Comparison of ENCODE assay signal across 27 cellular contexts in genomic region chr7:132373041-132373440, GRCh38.
DNase-seq lines count a peak whose midpoint lies in the region; ATAC-seq, FAIRE-seq and TF ChIP-seq lines count a peak whose summit lies in the region.
"Had no signal": no experiment of that assay in that cellular context is flagged by ENCODE, and none has a peak within 500 bp of the region (broad histone marks: within the 10 kb centered on the region; RNA-seq: fewer than 3 reads in every experiment).

No MANE protein-coding gene starts in this region.

- H3K9me3 Mint-ChIP-seq in endodermal cell = no peaks in the 10 kb centered on the region
- H3K9me3 Mint-ChIP-seq: CD4-positive, alpha-beta memory T cell; CD8-positive, alpha-beta memory T cell had no signal

- H3K4me1 Mint-ChIP-seq in endodermal cell = peaks cover 10% of the 10 kb centered on the region
- H3K4me1 Mint-ChIP-seq: CD14-positive monocyte; CD4-positive, alpha-beta memory T cell; CD4-positive, CD25-positive, alpha-beta regulatory T cell; CD8-positive, alpha-beta memory T cell had no signal

- H3K4me3 Mint-ChIP-seq in endodermal cell = no peak overlapping the region
- H3K4me3 Mint-ChIP-seq: CD14-positive monocyte; CD4-positive, alpha-beta memory T cell; CD4-positive, CD25-positive, alpha-beta regulatory T cell; CD8-positive, alpha-beta memory T cell had no signal

- H3K4me1 ChIP-seq in right atrium auricular region (peaks cover 0 to 29% of the 10 kb centered on the region in 2 donors), small intestine (ENCODE audit: control insufficient read depth in 2 of 2, insufficient read depth in 1 of 2, low read depth in 1 of 2, low read length in 1 of 2) (peaks cover 14 to 23% of the 10 kb centered on the region in 2 donors), endodermal cell (ENCODE audit: control insufficient read depth, insufficient read depth, low read length) (no peaks in the 10 kb centered on the region)
- H3K4me1 ChIP-seq: BLaER1 had no signal

- intact Hi-C loops in cardiac septum (cut with DNase I) (no loop called here), left colon (cut with DNase I, micrococcal nuclease) (no loop called here)

- peak; percentile 24 for ATAC-seq in left colon
- ATAC-seq: GM12878 had no signal

- 27 to 71% (median 35%) methylated on average over 3 of the region's 3 CpGs for WGBS in small intestine, 3 donors
- WGBS in endodermal cell (ENCODE audit: insufficient coverage in 1 of 2, insufficient read length in 1 of 2), 2 experiments = 98 to 100% methylated on average over 1 to 3 of the region's 3 CpGs

- H3K4me3 ChIP-seq in right atrium auricular region (no peak overlapping the region), small intestine (ENCODE audit: low read depth in 1 of 2, low read length in 2 of 2) (no peak overlapping the region), endodermal cell (ENCODE audit: low read length) (no peak overlapping the region)
- H3K4me3 ChIP-seq: BLaER1, GM12878 had no signal

- H3K9me3 ChIP-seq in right atrium auricular region = no peaks in the 10 kb centered on the region
- H3K9me3 ChIP-seq in small intestine (ENCODE audit: control insufficient read depth, low read depth) = no peaks in the 10 kb centered on the region
- H3K9me3 ChIP-seq in endodermal cell (ENCODE audit: control insufficient read depth, low read length) = no peaks in the 10 kb centered on the region
- H3K9me3 ChIP-seq: BE2C, BLaER1 had no signal

- no peak overlapping the region for H3K27ac Mint-ChIP-seq in endodermal cell
- H3K27ac Mint-ChIP-seq: CD14-positive monocyte; CD4-positive, alpha-beta memory T cell; CD4-positive, CD25-positive, alpha-beta regulatory T cell; CD8-positive, alpha-beta memory T cell had no signal

- TF ChIP-seq CTCF in right atrium auricular region (IDR thresholded peaks at IDR 0.05) = no peak
- TF ChIP-seq CTCF in endodermal cell (conservative IDR thresholded peaks at IDR 0.05) = no peak

- H3K36me3 ChIP-seq in right atrium auricular region (no peaks in the 10 kb centered on the region), small intestine (ENCODE audit: control insufficient read depth in 2 of 2, insufficient read depth in 2 of 2, low read length in 2 of 2) (no peaks in the 10 kb centered on the region), endodermal cell (ENCODE audit: control insufficient read depth, insufficient read depth, low read length) (no peaks in the 10 kb centered on the region)
- H3K36me3 ChIP-seq: BE2C, BLaER1 had no signal

- no peaks in the 10 kb centered on the region for H3K27me3 Mint-ChIP-seq in endodermal cell (ENCODE audit: insufficient read depth)
- H3K27me3 Mint-ChIP-seq: CD4-positive, CD25-positive, alpha-beta regulatory T cell had no signal

- H3K36me3 Mint-ChIP-seq in endodermal cell (ENCODE audit: low read depth) = no peaks in the 10 kb centered on the region
- H3K36me3 Mint-ChIP-seq: CD14-positive monocyte; CD4-positive, alpha-beta memory T cell; CD4-positive, CD25-positive, alpha-beta regulatory T cell; CD8-positive, alpha-beta memory T cell had no signal

- no peak overlapping the region for H3K27ac ChIP-seq in right atrium auricular region
- H3K27ac ChIP-seq in small intestine (ENCODE audit: low read depth in 1 of 2, low read length in 1 of 2) = peak overlapping the region; percentile 5 to 41
- H3K27ac ChIP-seq in endodermal cell (ENCODE audit: low read depth, low read length) = no peak overlapping the region
- H3K27ac ChIP-seq: BLaER1 had no signal

- no peak for FAIRE-seq in small intestine (lab: Jason Lieb, UNC)
- FAIRE-seq: A204.1, GM12878, GM12892, GM18507 had no signal

- H3K9ac ChIP-seq in endodermal cell (ENCODE audit: extremely low read depth, low read length, poor library complexity, severe bottlenecking) = no peak overlapping the region
- H3K9ac ChIP-seq: BLaER1 had no signal

- no peaks in the 10 kb centered on the region for H3K27me3 ChIP-seq in right atrium auricular region
- no peaks in the 10 kb centered on the region for H3K27me3 ChIP-seq in small intestine (ENCODE audit: control insufficient read depth in 2 of 2, insufficient read depth in 2 of 2, low read length in 2 of 2)
- H3K27me3 ChIP-seq in endodermal cell (ENCODE audit: control insufficient read depth, insufficient read depth, low read length, poor library complexity, severe bottlenecking) = no peaks in the 10 kb centered on the region
- H3K27me3 ChIP-seq: BE2C, BLaER1 had no signal

- DNase-seq in cardiac septum (ENCODE audit: low spot score) (peak; percentile 3), right atrium auricular region (ENCODE audit: low spot score) (no peak), left colon (no peak), small intestine (peak; percentile 86), NCI-H2227 treated with DMSO at 0.1 percent for 48 hours (lab: John Stamatoyannopoulos, UW) (no peak), endodermal cell (no peak)
- DNase-seq: 8988T; ACHN; BE2C; C1 segment of cervical spinal cord; CD4-positive, alpha-beta memory T cell; CD4-positive, CD25-positive, alpha-beta regulatory T cell; CD8-positive, alpha-beta memory T cell; COR-L47; DMS 273 treated with DMSO at 0.1 percent for 48 hours; DMS153; DMS53; DMS79; DND-41; EL; GDM1 had no signal

Comparison
In these comparisons a context has a peak if more than half of its experiments do, and no peak if none do; other contexts are left out.
1. DNase-seq: peak in cardiac septum (single experiment) and small intestine (single experiment); none in right atrium auricular region (single experiment), left colon (0 of 2), NCI-H2227 treated with DMSO at 0.1 percent for 48 hours (single experiment) and endodermal cell (single experiment).
2. H3K27ac ChIP-seq: peak in small intestine (2 of 2); none in right atrium auricular region (0 of 2) and endodermal cell (single experiment).